Comparison of ENCODE assay signal across 23 cellular contexts in the genomic region with DNA sequence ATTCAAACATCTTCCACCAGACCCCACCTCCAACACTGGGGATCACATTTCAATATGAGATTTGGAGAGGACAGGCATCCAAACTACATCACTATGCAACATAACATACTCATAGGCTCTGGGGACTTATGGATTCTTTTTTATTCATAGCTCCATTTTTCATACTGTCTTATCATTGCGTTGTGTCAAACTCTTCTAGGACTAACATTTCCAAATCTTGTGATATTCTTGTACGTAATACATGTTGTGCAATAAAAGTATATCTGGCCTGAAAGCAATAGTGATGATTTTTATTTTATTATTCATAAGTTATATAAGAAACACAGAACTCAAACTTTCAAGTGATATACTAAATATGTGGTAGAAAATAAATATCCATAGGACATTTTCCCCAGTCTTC.
DNase-seq lines count a peak whose midpoint lies in the region; ATAC-seq, FAIRE-seq and TF ChIP-seq lines count a peak whose summit lies in the region.
"Had no signal": no experiment of that assay in that cellular context is flagged by ENCODE, and none has a peak within 500 bp of the region (broad histone marks: within the 10 kb centered on the region; RNA-seq: fewer than 3 reads in every experiment).

No MANE protein-coding gene starts in this region.

- H3K4me2 ChIP-seq in HepG2 (ENCODE audit: low read depth, low read length) (no peak overlapping the region), K562 (ENCODE audit: insufficient read depth, low read length) (no peak overlapping the region)
- H3K4me2 ChIP-seq: BLaER1 treated with 17β-estradiol and CSF1 and Interleukin-3, amounts not matched to agents 10 nM and 100 nM; GM23338 had no signal

- H3K4me3 ChIP-seq in HepG2 (replicated peaks in 1 of 3; ENCODE audit: insufficient read depth in 1 of 3, low read depth in 2 of 3, low read length in 3 of 3) (no peak overlapping the region), right lobe of liver (no peak overlapping the region), K562 (no peak overlapping the region), fibroblast of the aortic adventitia (ENCODE audit: low read depth, low read length) (no peak overlapping the region), MG63 (no peak overlapping the region)
- H3K4me3 ChIP-seq: BLaER1 treated with 17β-estradiol and CSF1 and Interleukin-3, amounts not matched to agents 10 nM and 100 nM; GM23338 had no signal

- no peaks in the 10 kb centered on the region for H3K9me1 ChIP-seq in K562 (ENCODE audit: control insufficient read depth, insufficient read depth, low read length)

- BruUV-seq in HepG2 (replicated peaks; lab: Mats Ljungman, UMichigan) (no TSS peak), K562 (replicated peaks; lab: Mats Ljungman, UMichigan) (no TSS peak)

- DNase-seq in HepG2 (ENCODE audit: low spot score) (no peak), right lobe of liver (no peak), K562 (ENCODE audit: extremely low read depth in 1 of 4, low spot score in 3 of 4) (no peak), fibroblast of the aortic adventitia (ENCODE audit: low read depth) (peak; percentile 70), mesenteric fat pad (ENCODE audit: low spot score) (no peak), MG63 (no peak), kidney glomerular epithelial cell (lab: John Stamatoyannopoulos, UW) (no peak), GDM1 (lab: John Stamatoyannopoulos, UW) (no peak)
- DNase-seq: ACHN; AML-193; BE2C; Calu3; CD4-positive, alpha-beta T cell; CD8-positive, alpha-beta memory T cell; DMS53; DMS79 treated with DMSO at 0.1 percent for 48 hours; H9 had no signal

- WGBS in HepG2 (ENCODE audit: low lambda C conversion rate): 84% methylated on average over 2 of the region's 2 CpGs
- WGBS in right lobe of liver (ENCODE audit: insufficient coverage, low coverage, low lambda C conversion rate, missing lambda C conversion rate): 73% methylated on average over 2 of the region's 2 CpGs
- WGBS in K562 (ENCODE audit: insufficient coverage, low coverage, missing lambda C conversion rate): 52% methylated on average over 2 of the region's 2 CpGs

- H4K20me1 ChIP-seq in HepG2 (ENCODE audit: insufficient read depth, low read length) (no peaks in the 10 kb centered on the region), K562 (replicated peaks; ENCODE audit: control insufficient read depth, insufficient read depth, low read length) (no peaks in the 10 kb centered on the region)
- H4K20me1 ChIP-seq: BLaER1 treated with 17β-estradiol and CSF1 and Interleukin-3, amounts not matched to agents 10 nM and 100 nM had no signal

- peaks cover 10% of the 10 kb centered on the region; the same call in 1 of the 2 replicates for H3K4me1 ChIP-seq in HepG2 (ENCODE audit: insufficient read depth, low read length)
- H3K4me1 ChIP-seq in right lobe of liver: no peaks in the 10 kb centered on the region
- peaks cover 0 to 7% of the 10 kb centered on the region in 2 experiments; a peak in 1 of 5 replicates for H3K4me1 ChIP-seq in K562 (replicated peaks in 1 of 2; ENCODE audit: control insufficient read depth in 2 of 2, insufficient read depth in 2 of 2, low read length in 2 of 2)
- H3K4me1 ChIP-seq: BE2C; BLaER1 treated with 17β-estradiol and CSF1 and Interleukin-3, amounts not matched to agents 10 nM and 100 nM had no signal

- H3K79me2 ChIP-seq in HepG2 (ENCODE audit: insufficient read depth, low read length): no peaks in the 10 kb centered on the region
- H3K79me2 ChIP-seq in K562 (ENCODE audit: control insufficient read depth, insufficient read depth, low read length): no peaks in the 10 kb centered on the region

- ATAC-seq in HepG2: no peak
- no peak for ATAC-seq in right lobe of liver
- no peak for ATAC-seq in K562
- ATAC-seq: GM23338, HCT116 had no signal

- H3K9me3 ChIP-seq in HepG2 (ENCODE audit: low read length) (no peaks in the 10 kb centered on the region), right lobe of liver (no peaks in the 10 kb centered on the region), K562 (replicated peaks; ENCODE audit: control insufficient read depth, insufficient read depth, low read depth, low read length) (no peaks in the 10 kb centered on the region), MG63 (no peaks in the 10 kb centered on the region)
- H3K9me3 ChIP-seq: BE2C; BLaER1 treated with 17β-estradiol and CSF1 and Interleukin-3, amounts not matched to agents 10 nM and 100 nM had no signal

- H3K27me3 ChIP-seq in HepG2 (ENCODE audit: control insufficient read depth in 1 of 2, insufficient read depth in 2 of 2, low read length in 2 of 2): no peaks in the 10 kb centered on the region
- H3K27me3 ChIP-seq in right lobe of liver: no peaks in the 10 kb centered on the region
- no peaks in the 10 kb centered on the region for H3K27me3 ChIP-seq in K562 (ENCODE audit: control insufficient read depth in 2 of 2, insufficient read depth in 2 of 2, low read length in 2 of 2)
- H3K27me3 ChIP-seq in MG63: no peaks in the 10 kb centered on the region
- H3K27me3 ChIP-seq: BE2C; BLaER1 treated with 17β-estradiol and CSF1 and Interleukin-3, amounts not matched to agents 10 nM and 100 nM had no signal

- no peak overlapping the region for H3K9ac ChIP-seq in HepG2 (ENCODE audit: insufficient read depth, low read depth, low read length)
- no peak overlapping the region for H3K9ac ChIP-seq in K562 (ENCODE audit: insufficient read depth in 1 of 2, low read depth in 2 of 2, low read length in 2 of 2)
- H3K9ac ChIP-seq: BLaER1 treated with 17β-estradiol and CSF1 and Interleukin-3, amounts not matched to agents 10 nM and 100 nM had no signal

- in situ Hi-C loops in HepG2 (cut with HindIII; ENCODE audit: extremely low pct_ligation_motif_present, low pct_unique_long_range_greater_than_20kb) (no loop called here), K562 (cut with MboI) (no loop called here)

- CTCF ChIA-PET in HepG2 (lab: Yijun Ruan, JAX; ENCODE audit: low intra/inter-chr PET ratio, low total read pairs): no interaction called here
- CTCF ChIA-PET in K562 (lab: Yijun Ruan, JAX; ENCODE audit: low intra/inter-chr PET ratio): interaction anchor here (0.6 kb wide), 1 partner anchor 486 kb away, joined by 3 read pairs; no protein-coding TSS in a partner anchor

- TF ChIP-seq RAD21 in HepG2 (CRISPR knock-in tag; IDR thresholded peaks at IDR 0.05) (no peak), K562 (CRISPR knock-in tag; conservative IDR thresholded peaks at IDR 0.05 in 1 of 2, IDR thresholded peaks at IDR 0.05 in 1 of 2) (no peak)

- intact Hi-C loops in HepG2 (cut with micrococcal nuclease; ENCODE audit: unreplicated experiment): no loop called here
- intact Hi-C loops in right lobe of liver (cut with DNase I): no loop called here
- intact Hi-C loops in K562 (cut with micrococcal nuclease): no loop called here

- TF ChIP-seq POLR2A in HepG2 (IDR thresholded peaks at IDR 0.05; ENCODE audit: insufficient read depth in 1 of 2, low read depth in 2 of 2, low read length in 2 of 2): no peak
- no peak for TF ChIP-seq POLR2A in right lobe of liver (IDR thresholded peaks at IDR 0.05)
- TF ChIP-seq POLR2A in K562 (conservative IDR thresholded peaks at IDR 0.05): no peak

- H3K36me3 ChIP-seq in HepG2 (replicated peaks in 1 of 2; ENCODE audit: control insufficient read depth in 1 of 2, insufficient read depth in 2 of 2, low read length in 2 of 2): no peaks in the 10 kb centered on the region
- H3K36me3 ChIP-seq in right lobe of liver: no peaks in the 10 kb centered on the region
- no peaks in the 10 kb centered on the region for H3K36me3 ChIP-seq in K562 (ENCODE audit: control insufficient read depth, insufficient read depth, low read length)
- H3K36me3 ChIP-seq in MG63: no peaks in the 10 kb centered on the region
- H3K36me3 ChIP-seq: BE2C; BLaER1 treated with 17β-estradiol and CSF1 and Interleukin-3, amounts not matched to agents 10 nM and 100 nM had no signal

- H2AFZ ChIP-seq in HepG2 (ENCODE audit: low read length): no peak overlapping the region
- no peak overlapping the region for H2AFZ ChIP-seq in K562 (ENCODE audit: low read depth, low read length)
- H2AFZ ChIP-seq: GM23338 had no signal

- no peak for TF ChIP-seq EP300 in HepG2 (IDR thresholded peaks at IDR 0.05; ENCODE audit: low read depth in 2 of 2, low read length in 2 of 2)
- no peak for TF ChIP-seq EP300 in HepG2 (CRISPR knock-in tag; IDR thresholded peaks at IDR 0.05; ENCODE audit: borderline replicate concordance)
- TF ChIP-seq EP300 in K562 (IDR thresholded peaks at IDR 0.05; ENCODE audit: low read length): no peak

- H3K27ac ChIP-seq in HepG2 (ENCODE audit: extremely low read length, insufficient read depth, low read length) (no peak overlapping the region), right lobe of liver (no peak overlapping the region), K562 (ENCODE audit: extremely low read depth, low read depth, low read length) (no peak overlapping the region)
- H3K27ac ChIP-seq: 22Rv1; BLaER1 treated with 17β-estradiol and CSF1 and Interleukin-3, amounts not matched to agents 10 nM and 100 nM had no signal

- TF ChIP-seq CTCF in HepG2 (CRISPR knock-in tag; IDR thresholded peaks at IDR 0.05): no peak
- TF ChIP-seq CTCF in right lobe of liver (IDR thresholded peaks at IDR 0.05): no peak
- TF ChIP-seq CTCF in K562 (IDR thresholded peaks at IDR 0.05 in 2 of 3, conservative IDR thresholded peaks at IDR 0.05 in 1 of 3; ENCODE audit: insufficient read depth in 2 of 3, low read depth in 1 of 3, low read length in 3 of 3): no peak
- no peak for TF ChIP-seq CTCF in fibroblast of the aortic adventitia (IDR thresholded peaks at IDR 0.05; ENCODE audit: insufficient read depth, low read length)

- POLR2A ChIA-PET in HepG2 (lab: Yijun Ruan, JAX) (interaction anchor here (0.7 kb wide), 1 partner anchor 73 kb away, joined by 3 read pairs; a partner anchor contains a TSS), K562 (lab: Yijun Ruan, JAX) (no interaction called here)

- FAIRE-seq in HepG2 (lab: Jason Lieb, UNC) (no peak), K562 (lab: Jason Lieb, UNC) (no peak)
- FAIRE-seq: A204.1, GM12892 had no signal

TF ChIP-seq in HepG2, 621 proteins besides CTCF, POLR2A, EP300 and RAD21 (continues in another document):
- peak; percentile 47 for TF ChIP-seq CEBPB (IDR thresholded peaks at IDR 0.05; ENCODE audit: borderline replicate concordance, low read depth, low read length)

TF ChIP-seq in K562, 482 proteins besides CTCF, POLR2A, EP300 and RAD21:
- no peak for TF ChIP-seq C11orf30 (IDR thresholded peaks at IDR 0.05; ENCODE audit: low read depth)
- no peak for TF ChIP-seq SMAD3 (CRISPR knock-in tag; conservative IDR thresholded peaks at IDR 0.05)
- no peak for TF ChIP-seq CEBPG (CRISPR knock-in tag; IDR thresholded peaks at IDR 0.05)
- 0 out of 4 replicates have a peak, but pooled peaks have one; percentile 30 to 42 for TF ChIP-seq CEBPG (tag; conservative IDR thresholded peaks at IDR 0.05 in 1 of 2, IDR thresholded peaks at IDR 0.05 in 1 of 2)
- no peak for TF ChIP-seq ZNF695 (CRISPR knock-in tag; IDR thresholded peaks at IDR 0.05)
- TF ChIP-seq CEBPB (tag; IDR thresholded peaks at IDR 0.05): peak; percentile 51; the same call in 1 of the 2 replicates
